8 cellular contexts compared by ENCODE assay signal in genomic region chr17:81285179-81285878, GRCh38. TPM values are rescaled to one million over a fixed set of nuclear protein-coding genes. Genes with fewer than 3 reads are reported as not detected.
DNase-seq lines count a peak whose midpoint lies in the region; ATAC-seq and TF ChIP-seq lines count a peak whose summit lies in the region.

No MANE protein-coding gene starts in this region.

- H3K36me3 ChIP-seq in tibial artery: peaks cover 0 to 66% (median 58%) of the 10 kb centered on the region in 3 donors

- peak; percentile 88 for ATAC-seq in activated CD8-positive, alpha-beta T cell treated with anti-CD3 and anti-CD28 coated beads for 36 hours
- ATAC-seq in GM18502 (IDR thresholded peaks at IDR 0.05; ENCODE audit: poor library complexity, unreplicated experiment): no peak
- ATAC-seq in GM19035 (IDR thresholded peaks at IDR 0.05; ENCODE audit: unreplicated experiment): no peak

- POLR2A ChIA-PET in activated CD8-positive, alpha-beta T cell treated with anti-CD3 and anti-CD28 coated beads for 36 hours (lab: Charles Lee): interaction anchor here (0.8 to 1.4 kb wide), 3 partner anchors 10 to 79 kb away, joined by 3 to 5 read pairs (median 5); partner anchors contain the start of gene SLC38A10

- no peak for DNase-seq in HFFc6
- peak; percentile 74 for DNase-seq in activated CD8-positive, alpha-beta T cell treated with anti-CD3 and anti-CD28 coated beads for 36 hours
- peak; percentile 64 for DNase-seq in epidermal melanocyte (ENCODE audit: insufficient read length, low spot score)
- DNase-seq in nucleus accumbens (lab: John Stamatoyannopoulos, UW): peak in 33 of 56 donors; percentile 14 to 58 (median 30)
- peak; percentile 73 to 88 for DNase-seq in tibial artery
- no peak for DNase-seq in NCI-H2029 treated with DMSO at 0.1 percent for 48 hours (lab: John Stamatoyannopoulos, UW)

- no peaks in the 10 kb centered on the region for H3K9me3 ChIP-seq in tibial artery

- peaks cover 7% of the 10 kb centered on the region for H3K4me1 Mint-ChIP-seq in HFFc6 (ENCODE audit: low read depth)
- peaks cover 29% of the 10 kb centered on the region for H3K4me1 Mint-ChIP-seq in activated CD8-positive, alpha-beta T cell treated with anti-CD3 and anti-CD28 coated beads for 36 hours (ENCODE audit: low read depth)

- H3K27me3 Mint-ChIP-seq in HFFc6 (ENCODE audit: insufficient read depth): no peaks in the 10 kb centered on the region; the same call in 1 of the 2 replicates
- H3K27me3 Mint-ChIP-seq in activated CD8-positive, alpha-beta T cell treated with anti-CD3 and anti-CD28 coated beads for 36 hours: no peaks in the 10 kb centered on the region

- H3K27me3 ChIP-seq in tibial artery: no peaks in the 10 kb centered on the region

- peak overlapping the region; percentile 62 for H3K27ac Mint-ChIP-seq in HFFc6
- H3K27ac Mint-ChIP-seq in activated CD8-positive, alpha-beta T cell treated with anti-CD3 and anti-CD28 coated beads for 36 hours: peak overlapping the region; percentile 93

- peak overlapping the region; percentile 4 to 42 for H3K27ac ChIP-seq in tibial artery

- H3K4me3 Mint-ChIP-seq in HFFc6: peak overlapping the region; percentile 55
- peak overlapping the region; percentile 85 for H3K4me3 Mint-ChIP-seq in activated CD8-positive, alpha-beta T cell treated with anti-CD3 and anti-CD28 coated beads for 36 hours

- H3K9me3 Mint-ChIP-seq in HFFc6: no peaks in the 10 kb centered on the region
- H3K9me3 Mint-ChIP-seq in activated CD8-positive, alpha-beta T cell treated with anti-CD3 and anti-CD28 coated beads for 36 hours: no peaks in the 10 kb centered on the region

- TF ChIP-seq CTCF in HFFc6 (IDR thresholded peaks at IDR 0.05) (no peak), tibial artery (IDR thresholded peaks at IDR 0.05) (no peak)
- TF ChIP-seq CTCF in activated CD8-positive, alpha-beta T cell treated with anti-CD3 and anti-CD28 coated beads for 36 hours (IDR thresholded peaks at IDR 0.05): no peak

- CTCF ChIA-PET in activated CD8-positive, alpha-beta T cell treated with anti-CD3 and anti-CD28 coated beads for 36 hours (lab: Charles Lee): interaction anchor here (0.8 to 3.4 kb wide), 2 partner anchors 11 to 199 kb away, joined by 3 to 11 read pairs; partner anchors contain the start of gene SLC38A10

- peaks cover 7% of the 10 kb centered on the region for H3K36me3 Mint-ChIP-seq in HFFc6 (ENCODE audit: low read depth)
- H3K36me3 Mint-ChIP-seq in activated CD8-positive, alpha-beta T cell treated with anti-CD3 and anti-CD28 coated beads for 36 hours (ENCODE audit: low read depth): peaks cover 20% of the 10 kb centered on the region

- intact Hi-C loops in activated CD8-positive, alpha-beta T cell treated with anti-CD3 and anti-CD28 coated beads for 36 hours (cut with micrococcal nuclease): no loop called here
- intact Hi-C loops in tibial artery (cut with DNase I; ENCODE audit: low total_unique reads): no loop called here

- H3K4me3 ChIP-seq in tibial artery: peak overlapping the region; percentile 35 to 38

- H3K4me1 ChIP-seq in tibial artery: peaks cover 0 to 22% (median 11%) of the 10 kb centered on the region in 4 donors

RNA-seq across cellular contexts. Expression of gene SLC38A10, which starts 9.8 kb away (rescaled TPM):
- 10 to 100 TPM; 71.2 to 88.3 (median 72.2) TPM for total RNA-seq in HFFc6 (2021; fragmentation: NEBNext Ultra II Directional; extraction: Animal tissue kit (Norgen Biotek cat#: 25700))
- total RNA-seq in activated CD8-positive, alpha-beta T cell treated with anti-CD3 and anti-CD28 coated beads for 36 hours: 10 to 100 TPM; 42.7 to 45.4 TPM

RNA-seq across cellular contexts. Expression of gene NDUFAF8, which starts 46.2 kb away (rescaled TPM):
- total RNA-seq in HFFc6 (2021; fragmentation: NEBNext Ultra II Directional; extraction: Animal tissue kit (Norgen Biotek cat#: 25700)): 100 to 1,000 TPM in 1 of 6 experiments, 10 to 100 TPM in 5; 67.0 to 103 (median 87.9) TPM
- 10 to 100 TPM; 72.3 to 75.4 TPM for total RNA-seq in activated CD8-positive, alpha-beta T cell treated with anti-CD3 and anti-CD28 coated beads for 36 hours

RNA-seq across cellular contexts. Expression of gene TEPSIN, which starts 46.5 kb away (rescaled TPM):
- 10 to 100 TPM; 16.2 to 22.5 (median 19.0) TPM for total RNA-seq in HFFc6 (2021; fragmentation: NEBNext Ultra II Directional; extraction: Animal tissue kit (Norgen Biotek cat#: 25700))
- total RNA-seq in activated CD8-positive, alpha-beta T cell treated with anti-CD3 and anti-CD28 coated beads for 36 hours: 10 to 100 TPM; 28.2 to 32.2 TPM

Comparison
In these comparisons a context has a peak if more than half of its experiments do, and no peak if none do; other contexts are left out.
1. DNase-seq: peak in activated CD8-positive, alpha-beta T cell treated with anti-CD3 and anti-CD28 coated beads for 36 hours (single experiment), epidermal melanocyte (single experiment), nucleus accumbens (33 of 56) and tibial artery (2 of 2); none in HFFc6 (single experiment) and NCI-H2029 treated with DMSO at 0.1 percent for 48 hours (single experiment).